In genomic region chr2:122186761-122187222, GRCh38 we compare ENCODE assay signal across 1 cellular context.
TF ChIP-seq lines count a peak whose summit lies in the region.

No MANE protein-coding gene starts in this region.

TF ChIP-seq in SK-N-SH treated with all-trans-retinoic acid at 6 μM for 48 hours, 23 proteins besides CTCF, POLR2A, EP300 and RAD21 (continued from another document):
- no peak for TF ChIP-seq PATZ1 (CRISPR knock-in tag; IDR thresholded peaks at IDR 0.05; ENCODE audit: borderline replicate concordance)
- no peak for TF ChIP-seq ZFP30 (CRISPR knock-in tag; IDR thresholded peaks at IDR 0.05)
- TF ChIP-seq ZFP3 (CRISPR knock-in tag; IDR thresholded peaks at IDR 0.05): no peak
- no peak for TF ChIP-seq POU6F1 (CRISPR knock-in tag; IDR thresholded peaks at IDR 0.05; ENCODE audit: borderline replicate concordance, low read depth)
- TF ChIP-seq ZNF565 (CRISPR knock-in tag; conservative IDR thresholded peaks at IDR 0.05; ENCODE audit: low read depth): no peak
- TF ChIP-seq ISL1 (CRISPR knock-in tag; IDR thresholded peaks at IDR 0.05): no peak
- no peak for TF ChIP-seq CREB5 (CRISPR knock-in tag; IDR thresholded peaks at IDR 0.05; ENCODE audit: low read depth)
- no peak for TF ChIP-seq CSRNP3 (CRISPR knock-in tag; IDR thresholded peaks at IDR 0.05)
- TF ChIP-seq ESRRG (CRISPR knock-in tag; IDR thresholded peaks at IDR 0.05): no peak
- TF ChIP-seq TOX (CRISPR knock-in tag; IDR thresholded peaks at IDR 0.05; ENCODE audit: borderline replicate concordance): no peak
